ENCODE assay signal across 22 cellular contexts in the genomic region with DNA sequence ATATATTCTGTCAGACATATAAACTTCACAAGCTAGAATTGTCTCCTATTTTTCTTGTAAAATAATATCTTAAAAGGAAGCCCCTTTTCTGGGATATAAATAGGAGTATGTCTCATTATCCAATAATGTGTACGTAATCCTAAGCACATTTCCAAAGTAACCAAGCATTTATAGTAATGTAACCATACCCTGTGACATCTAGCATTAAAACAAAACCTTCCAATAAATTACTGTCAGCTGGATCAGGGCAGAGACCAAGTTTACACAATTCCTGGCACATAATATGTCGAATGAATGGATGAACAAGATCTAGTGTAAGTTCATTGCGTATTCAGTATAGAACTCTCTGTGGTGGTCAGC. TPM values are rescaled to one million over a fixed set of nuclear protein-coding genes. Genes with fewer than 3 reads are reported as not detected.
DNase-seq lines count a peak whose midpoint lies in the region; ATAC-seq, FAIRE-seq and TF ChIP-seq lines count a peak whose summit lies in the region.
"Had no signal": no experiment of that assay in that cellular context is flagged by ENCODE, and none has a peak within 500 bp of the region (broad histone marks: within the 10 kb centered on the region; RNA-seq: fewer than 3 reads in every experiment).

No MANE protein-coding gene starts in this region.

- H3K9ac ChIP-seq in muscle layer of colon (ENCODE audit: low read length), result no peak overlapping the region
- no peak overlapping the region for H3K9ac ChIP-seq in subcutaneous abdominal adipose tissue (ENCODE audit: low read length in 5 of 5)

- H3K4me1 ChIP-seq in muscle layer of colon (ENCODE audit: insufficient read depth, low read length) (peaks cover 75% of the 10 kb centered on the region), subcutaneous abdominal adipose tissue (ENCODE audit: control insufficient read depth in 5 of 5, insufficient read depth in 5 of 5, low read length in 5 of 5) (peaks cover 0 to 54% (median 46%) of the 10 kb centered on the region in 5 donors), small intestine (ENCODE audit: control insufficient read depth in 2 of 2, insufficient read depth in 1 of 2, low read depth in 1 of 2, low read length in 1 of 2) (no peaks in the 10 kb centered on the region)
- H3K4me1 ChIP-seq: breast epithelium had no signal

- H3K27me3 ChIP-seq in muscle layer of colon (ENCODE audit: control insufficient read depth in 1 of 2, insufficient read depth in 2 of 2, low read length in 2 of 2) (no peaks in the 10 kb centered on the region), subcutaneous abdominal adipose tissue (ENCODE audit: control insufficient read depth in 5 of 5, insufficient read depth in 4 of 5, low read length in 5 of 5) (no peaks in the 10 kb centered on the region), small intestine (ENCODE audit: control insufficient read depth in 2 of 2, insufficient read depth in 2 of 2, low read length in 2 of 2) (no peaks in the 10 kb centered on the region)
- H3K27me3 ChIP-seq: breast epithelium had no signal

- 63 to 87% (median 75%) methylated on average over 3 of the region's 3 CpGs for WGBS in small intestine, 3 donors

- H3K27ac ChIP-seq in muscle layer of colon (ENCODE audit: low read depth, low read length), result peak overlapping the region; percentile 45
- H3K27ac ChIP-seq in subcutaneous abdominal adipose tissue (ENCODE audit: low read depth, low read length), result peak overlapping the region; percentile 18
- H3K27ac ChIP-seq in small intestine (ENCODE audit: low read depth in 1 of 2, low read length in 1 of 2), result no peak overlapping the region
- H3K27ac ChIP-seq: breast epithelium had no signal

- FAIRE-seq in small intestine (lab: Jason Lieb, UNC), result no peak
- FAIRE-seq: GM18507, H1 had no signal

- peak; percentile 38 for DNase-seq in NCI-H460 (ENCODE audit: extremely low read depth, low read depth)
- DNase-seq in choroid plexus epithelial cell (ENCODE audit: low read depth), result peak; percentile 48
- no peak for DNase-seq in small intestine
- DNase-seq: activated T-cell treated with anti-CD3 and anti-CD28 coated beads, Interleukin-2, amount 50 U/mL, for 72 hours; dorsolateral prefrontal cortex; erythroblast; head of caudate nucleus; Karpas-422; NCI-H1105; NCI-H774; nephron progenitor cell; stimulated activated CD4-positive, alpha-beta T cell treated with anti-CD3 and anti-CD28 coated beads, Interleukin-1b, Interleukin-23, amount 100 ng/mL, for 48 hours; T1000 had no signal

- H3K36me3 ChIP-seq in muscle layer of colon (ENCODE audit: insufficient read depth, low read length), result no peaks in the 10 kb centered on the region
- peaks cover 0 to 5% (median 0%) of the 10 kb centered on the region in 5 donors for H3K36me3 ChIP-seq in subcutaneous abdominal adipose tissue (ENCODE audit: control insufficient read depth in 5 of 5, insufficient read depth in 5 of 5, low read length in 5 of 5)
- no peaks in the 10 kb centered on the region for H3K36me3 ChIP-seq in small intestine (ENCODE audit: control insufficient read depth in 2 of 2, insufficient read depth in 2 of 2, low read length in 2 of 2)
- H3K36me3 ChIP-seq: breast epithelium had no signal

- ATAC-seq in HG03521 (IDR thresholded peaks at IDR 0.05; ENCODE audit: unreplicated experiment) (no peak), GM18867 (IDR thresholded peaks at IDR 0.05; ENCODE audit: unreplicated experiment) (no peak), GM19463 (IDR thresholded peaks at IDR 0.05; ENCODE audit: unreplicated experiment) (no peak)
- ATAC-seq: activated naive CD4-positive, alpha-beta T cell treated with anti-CD3 and anti-CD28 coated beads, Interleukin-2, amount 50 U/mL, for 72 hours; activated T-cell treated with anti-CD3 and anti-CD28 coated beads, Interleukin-2, amount 50 U/mL, for 72 hours had no signal

- H3K9me3 ChIP-seq in muscle layer of colon (ENCODE audit: low read length), result no peaks in the 10 kb centered on the region
- H3K9me3 ChIP-seq in subcutaneous abdominal adipose tissue (ENCODE audit: control insufficient read depth in 5 of 5, low read length in 5 of 5), result no peaks in the 10 kb centered on the region
- no peaks in the 10 kb centered on the region for H3K9me3 ChIP-seq in small intestine (ENCODE audit: control insufficient read depth, low read depth)
- H3K9me3 ChIP-seq: breast epithelium had no signal

- H3K4me3 ChIP-seq in choroid plexus epithelial cell (ENCODE audit: low read depth, low read length) (no peak overlapping the region), muscle layer of colon (ENCODE audit: low read depth in 1 of 2, low read length in 2 of 2) (no peak overlapping the region), subcutaneous abdominal adipose tissue (ENCODE audit: low read depth in 1 of 5, low read length in 5 of 5) (no peak overlapping the region), small intestine (ENCODE audit: low read depth in 1 of 2, low read length in 2 of 2) (no peak overlapping the region)
- H3K4me3 ChIP-seq: breast epithelium, dorsolateral prefrontal cortex had no signal

- TF ChIP-seq CTCF in choroid plexus epithelial cell (conservative IDR thresholded peaks at IDR 0.05; ENCODE audit: low read depth, low read length), result no peak

RNA-seq across cellular contexts. Expression of a gene that starts 14.2 kb away (rescaled TPM):
- total RNA-seq in NCI-H460 (2014; rRNA removed; shearing (Covaris generic)), result 14.8 and 17.0 TPM in 2 replicates
- 6.9 and 8.1 TPM in 2 replicates for polyA plus RNA-seq in NCI-H460 (2014; cell fraction: nucleus; rRNA removed)
- 1 to 10 TPM in 2 of 3 donors, under 1 TPM in 1; 0.22 to 2.5 (median 1.4) TPM for polyA plus RNA-seq in small intestine
- total RNA-seq: activated naive CD4-positive, alpha-beta T cell treated with anti-CD3 and anti-CD28 coated beads, Interleukin-2, amount 50 U/mL, for 72 hours; activated T-cell treated with anti-CD3 and anti-CD28 coated beads, Interleukin-2, amount 50 U/mL, for 72 hours had no signal

RNA-seq across cellular contexts. Expression of a gene that starts 52.2 kb away (rescaled TPM):
- 13.9 and 17.4 TPM in 2 replicates for total RNA-seq in NCI-H460 (2014; rRNA removed; shearing (Covaris generic))
- polyA plus RNA-seq in NCI-H460 (2014; cell fraction: nucleus; rRNA removed), result 13.1 and 15.9 TPM in 2 replicates
- 10 to 100 TPM in 2 of 3 donors, 1 to 10 TPM in 1; 9.4 to 13.5 (median 11.9) TPM for polyA plus RNA-seq in small intestine

Comparison
In these comparisons a context has a peak if more than half of its experiments do, and no peak if none do; other contexts are left out.
1. H3K27ac ChIP-seq: peak in muscle layer of colon (single experiment) and subcutaneous abdominal adipose tissue (single experiment); none in small intestine (0 of 2).